ENCODE assay signal across 1 cellular context in the genomic region with DNA sequence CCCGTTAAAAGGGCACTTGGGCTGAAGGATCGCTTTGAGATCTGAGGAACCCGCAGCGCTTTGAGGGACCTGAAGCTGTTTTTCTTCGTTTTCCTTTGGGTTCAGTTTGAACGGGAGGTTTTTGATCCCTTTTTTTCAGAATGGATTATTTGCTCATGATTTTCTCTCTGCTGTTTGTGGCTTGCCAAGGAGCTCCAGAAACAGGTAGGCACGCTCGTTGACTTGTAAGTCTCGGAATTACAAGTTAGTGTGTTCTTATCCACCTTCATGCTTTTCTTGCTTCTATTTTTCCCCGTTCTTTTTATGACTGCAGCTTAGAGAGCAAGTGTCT.
TF ChIP-seq lines count a peak whose summit lies in the region.

No MANE protein-coding gene starts in this region.

TF ChIP-seq in liver, 16 proteins besides CTCF, POLR2A, EP300 and RAD21 (continued from another document):
- TF ChIP-seq MAX (IDR thresholded peaks at IDR 0.05) (no peak), ATF3 (IDR thresholded peaks at IDR 0.05) (no peak), HNF4A (conservative IDR thresholded peaks at IDR 0.05) (no peak), FOXA1 (IDR thresholded peaks at IDR 0.05) (no peak), GABPA (IDR thresholded peaks at IDR 0.05 in 1 of 2, conservative IDR thresholded peaks at IDR 0.05 in 1 of 2) (no peak)
